Comparison of ENCODE assay signal across 8 cellular contexts in genomic region chr11:115324569-115325432, GRCh38.
DNase-seq lines count a peak whose midpoint lies in the region; ATAC-seq and TF ChIP-seq lines count a peak whose summit lies in the region.

No MANE protein-coding gene starts in this region.

- POLR2A ChIA-PET in HEK293T (lab: Yijun Ruan, JAX), result no interaction called here

- peak; percentile 67 for ATAC-seq in esophagus mucosa

- CTCF ChIA-PET in HEK293T (lab: Yijun Ruan, JAX), result interaction anchor here (0.6 to 1.9 kb wide), 7 partner anchors 9 to 354 kb away, joined by 3 to 7 read pairs (median 3); no protein-coding TSS in a partner anchor

- DNase-seq in activated naive CD4-positive, alpha-beta T cell treated with Interleukin-2 at 50 U/mL for 16 hours, result peak; percentile 5
- DNase-seq in activated naive CD4-positive, alpha-beta T cell treated with anti-CD3 and anti-CD28 coated beads, Interleukin-2, amount 50 U/mL, for 16 hours, result no peak
- DNase-seq in HEK293T (ENCODE audit: extremely low spot score) (peak; percentile 68), NCI-H1436 treated with DMSO at 0.1 percent for 48 hours (lab: John Stamatoyannopoulos, UW) (peak; percentile 75), SW480 (ENCODE audit: low spot score) (peak; percentile 81), myocyte (ENCODE audit: low read depth) (peak; percentile 65), 8988T (no peak)

TF ChIP-seq in HEK293T, 16 proteins besides CTCF, POLR2A, EP300 and RAD21:
- TF ChIP-seq PKNOX1 (IDR thresholded peaks at IDR 0.05) (peak; percentile 94), FOXK2 (IDR thresholded peaks at IDR 0.05) (no peak)

Comparison
In these comparisons a context has a peak if more than half of its experiments do, and no peak if none do; other contexts are left out.
1. DNase-seq: peak in activated naive CD4-positive, alpha-beta T cell treated with Interleukin-2 at 50 U/mL for 16 hours (single experiment), HEK293T (single experiment), NCI-H1436 treated with DMSO at 0.1 percent for 48 hours (single experiment), SW480 (single experiment) and myocyte (single experiment); none in activated naive CD4-positive, alpha-beta T cell treated with anti-CD3 and anti-CD28 coated beads, Interleukin-2, amount 50 U/mL, for 16 hours (single experiment) and 8988T (single experiment).